In genomic region chr2:68158134-68158447, GRCh38 we compare ENCODE assay signal across 7 cellular contexts. TPM values are rescaled to one million over a fixed set of nuclear protein-coding genes. Genes with fewer than 3 reads are reported as not detected.
A peak's percentile ranks its signal among the peaks of the same experiment; 100 is the strongest.
DNase-seq lines count a peak whose midpoint lies in the region; ATAC-seq and TF ChIP-seq lines count a peak whose summit lies in the region.

No MANE protein-coding gene starts in this region.

- H3K4me3 ChIP-seq in HAP-1, result peak overlapping the region; percentile 87
- peak overlapping the region; percentile 69 for H3K4me3 ChIP-seq in iPS DF 6.9 (ENCODE audit: low read length)
- peak overlapping the region; percentile 75 to 99 (median 97) for H3K4me3 ChIP-seq in spleen

- CTCF ChIA-PET in activated CD4-positive, alpha-beta memory T cell treated with anti-CD3 and anti-CD28 coated beads, Interleukin-2, amount 10 ng/mL, durations not matched to agents 7 days and 5 days (lab: Charles Lee), result interaction anchor here (0.7 to 1.8 kb wide), 5 partner anchors 11 to 125 kb away, joined by 3 to 5 read pairs (median 4); no protein-coding TSS in a partner anchor

- POLR2A ChIA-PET in activated CD4-positive, alpha-beta memory T cell treated with anti-CD3 and anti-CD28 coated beads, Interleukin-2, amount 10 ng/mL, durations not matched to agents 7 days and 5 days (lab: Charles Lee), result interaction anchor here (0.8 to 3.2 kb wide), 14 partner anchors 9 to 309 kb away, joined by 3 to 43 read pairs (median 5); partner anchors contain the start of genes APLF, C1D, FBXO48 and PPP3R1

- no CpG with 5 or more reads among the region's 7 CpGs for WGBS in iPS DF 6.9 (ENCODE audit: insufficient coverage, insufficient read length)
- WGBS in spleen, 5 donors, result 0 to 1% (median 0%) methylated on average over 7 of the region's 7 CpGs

- no peak overlapping the region for H3K27ac ChIP-seq in iPS DF 6.9 (ENCODE audit: low read length)
- peak overlapping the region; percentile 89 to 98 (median 94) for H3K27ac ChIP-seq in spleen

- H3K36me3 ChIP-seq in HAP-1 (replicated peaks), result peaks cover 30% of the 10 kb centered on the region
- peaks cover 4% of the 10 kb centered on the region; the same call in 1 of the 2 replicates for H3K36me3 ChIP-seq in iPS DF 6.9 (ENCODE audit: control insufficient read depth, insufficient read depth, low read length)
- peaks cover 0 to 39% (median 27%) of the 10 kb centered on the region in 6 donors for H3K36me3 ChIP-seq in spleen

- H3K9me3 ChIP-seq in HAP-1 (no peaks in the 10 kb centered on the region), iPS DF 6.9 (ENCODE audit: control insufficient read depth, insufficient read depth, low read length) (no peaks in the 10 kb centered on the region), spleen (no peaks in the 10 kb centered on the region)

- no peaks in the 10 kb centered on the region for H3K9me3 Mint-ChIP-seq in activated CD4-positive, alpha-beta memory T cell treated with anti-CD3 and anti-CD28 coated beads, Interleukin-2, amount 10 ng/mL, durations not matched to agents 7 days and 5 days

- no peak for DNase-seq in HAP-1 (ENCODE audit: low spot score in 2 of 2)
- no peak for DNase-seq in activated CD4-positive, alpha-beta memory T cell treated with anti-CD3 and anti-CD28 coated beads, Interleukin-2, amount 10 ng/mL, durations not matched to agents 7 days and 5 days
- no peak for DNase-seq in iPS DF 6.9 (ENCODE audit: low read depth, low spot score)
- DNase-seq in spleen, result no peak
- DNase-seq in NCI-H1436 treated with DMSO at 0.1 percent for 48 hours (lab: John Stamatoyannopoulos, UW), result no peak
- no peak for DNase-seq in activated CD8-positive, alpha-beta memory T cell treated with anti-CD3 and anti-CD28 coated beads for 24 hours

- no peak for ATAC-seq in HG03442 (IDR thresholded peaks at IDR 0.05; ENCODE audit: unreplicated experiment)

- in situ Hi-C loops in HAP-1 (cut with MboI; ENCODE audit: low sequenced_read_pairs), result no loop called here

- H3K4me3 Mint-ChIP-seq in activated CD4-positive, alpha-beta memory T cell treated with anti-CD3 and anti-CD28 coated beads, Interleukin-2, amount 10 ng/mL, durations not matched to agents 7 days and 5 days, result peak overlapping the region; percentile 94

- peak overlapping the region; percentile 97 for H3K27ac Mint-ChIP-seq in activated CD4-positive, alpha-beta memory T cell treated with anti-CD3 and anti-CD28 coated beads, Interleukin-2, amount 10 ng/mL, durations not matched to agents 7 days and 5 days

- H3K36me3 Mint-ChIP-seq in activated CD4-positive, alpha-beta memory T cell treated with anti-CD3 and anti-CD28 coated beads, Interleukin-2, amount 10 ng/mL, durations not matched to agents 7 days and 5 days (ENCODE audit: low read depth), result peaks cover 25% of the 10 kb centered on the region

- H3K4me1 ChIP-seq in HAP-1 (peaks cover 3% of the 10 kb centered on the region), iPS DF 6.9 (ENCODE audit: control insufficient read depth, insufficient read depth, low read length) (no peaks in the 10 kb centered on the region), spleen (peaks cover 26 to 57% (median 45%) of the 10 kb centered on the region in 6 donors)

- H3K27me3 ChIP-seq in HAP-1 (ENCODE audit: low read depth), result no peaks in the 10 kb centered on the region
- H3K27me3 ChIP-seq in iPS DF 6.9 (ENCODE audit: control insufficient read depth, insufficient read depth, low read length), result no peaks in the 10 kb centered on the region
- no peaks in the 10 kb centered on the region for H3K27me3 ChIP-seq in spleen (replicated peaks in 1 of 7)

- TF ChIP-seq POLR2A in spleen (IDR thresholded peaks at IDR 0.05), result no peak

- TF ChIP-seq CTCF in spleen (IDR thresholded peaks at IDR 0.05 in 8 of 11, conservative IDR thresholded peaks at IDR 0.05 in 3 of 11), result no peak

- H3K27me3 Mint-ChIP-seq in activated CD4-positive, alpha-beta memory T cell treated with anti-CD3 and anti-CD28 coated beads, Interleukin-2, amount 10 ng/mL, durations not matched to agents 7 days and 5 days, result no peaks in the 10 kb centered on the region

- intact Hi-C loops in spleen (cut with DNase I; ENCODE audit: low total_unique reads), result no loop called here

- H3K4me1 Mint-ChIP-seq in activated CD4-positive, alpha-beta memory T cell treated with anti-CD3 and anti-CD28 coated beads, Interleukin-2, amount 10 ng/mL, durations not matched to agents 7 days and 5 days, result peaks cover 38% of the 10 kb centered on the region

RNA-seq across cellular contexts. Expression of gene PNO1, which starts 0.4 kb away (rescaled TPM):
- 1 to 10 TPM; 8.0 to 8.5 TPM for total RNA-seq in activated CD4-positive, alpha-beta memory T cell treated with anti-CD3 and anti-CD28 coated beads, Interleukin-2, amount 10 ng/mL, durations not matched to agents 7 days and 5 days
- total RNA-seq in spleen, result 10 to 100 TPM in 6 of 7 donors, 1 to 10 TPM in 1; 8.4 to 13.5 (median 10.9) TPM
- 10 to 100 TPM in 1 of 3 donors, 1 to 10 TPM in 2; 5.4 to 11.2 (median 8.4) TPM for polyA plus RNA-seq in spleen
